ENCODE assay signal across 8 cellular contexts in the genomic region with DNA sequence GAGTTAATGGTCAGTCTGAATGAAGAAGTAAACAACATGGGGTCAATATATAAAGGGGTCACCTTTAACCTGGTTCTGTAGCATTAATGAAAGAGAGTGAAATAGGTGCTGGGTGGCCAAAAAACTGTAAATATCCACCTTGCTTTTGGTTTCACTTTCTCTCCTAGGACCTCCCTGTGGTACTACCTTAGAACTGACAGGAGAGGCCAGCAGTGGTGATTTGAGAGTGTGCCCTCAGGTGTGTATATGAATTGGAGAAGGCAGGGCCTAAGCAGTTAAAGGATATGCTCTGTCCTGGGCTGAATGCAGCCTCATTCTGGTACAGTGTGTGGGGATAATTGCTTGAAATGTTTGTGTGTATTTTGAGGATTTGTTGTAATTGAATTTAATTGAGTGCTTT.
A peak's percentile ranks its signal among the peaks of the same experiment; 100 is the strongest.
DNase-seq lines count a peak whose midpoint lies in the region; ATAC-seq and TF ChIP-seq lines count a peak whose summit lies in the region.

No MANE protein-coding gene starts in this region.

- H3K4me1 ChIP-seq in suprapubic skin (no peaks in the 10 kb centered on the region), adrenal gland (replicated peaks in 1 of 2) (no peaks in the 10 kb centered on the region), tibial nerve (peaks cover 0 to 15% (median 2%) of the 10 kb centered on the region in 4 donors)

- TF ChIP-seq POLR2A in suprapubic skin (IDR thresholded peaks at IDR 0.05) (no peak), adrenal gland (IDR thresholded peaks at IDR 0.05) (no peak), tibial nerve (IDR thresholded peaks at IDR 0.05) (no peak)

- no peaks in the 10 kb centered on the region for H3K36me3 ChIP-seq in suprapubic skin
- H3K36me3 ChIP-seq in adrenal gland (replicated peaks in 1 of 2): no peaks in the 10 kb centered on the region
- H3K36me3 ChIP-seq in tibial nerve: peaks cover 0 to 9% (median 0%) of the 10 kb centered on the region in 3 donors

- H3K9me3 ChIP-seq in suprapubic skin: no peaks in the 10 kb centered on the region
- H3K9me3 ChIP-seq in adrenal gland (replicated peaks in 1 of 3): no peaks in the 10 kb centered on the region
- H3K9me3 ChIP-seq in tibial nerve: no peaks in the 10 kb centered on the region

- peak overlapping the region; percentile 46 for H3K4me3 Mint-ChIP-seq in central memory CD8-positive, alpha-beta T cell
- no peak overlapping the region for H3K4me3 Mint-ChIP-seq in glutamatergic neuron (ENCODE audit: unreplicated experiment)

- H3K4me3 ChIP-seq in suprapubic skin: no peak overlapping the region
- no peak overlapping the region for H3K4me3 ChIP-seq in adrenal gland
- no peak overlapping the region for H3K4me3 ChIP-seq in tibial nerve

- peaks cover 2% of the 10 kb centered on the region for H3K36me3 Mint-ChIP-seq in central memory CD8-positive, alpha-beta T cell (ENCODE audit: insufficient read depth)
- no peaks in the 10 kb centered on the region for H3K36me3 Mint-ChIP-seq in glutamatergic neuron (ENCODE audit: unreplicated experiment)

- TF ChIP-seq CTCF in suprapubic skin (IDR thresholded peaks at IDR 0.05) (no peak), adrenal gland (IDR thresholded peaks at IDR 0.05) (no peak), glutamatergic neuron (IDR thresholded peaks at IDR 0.05; ENCODE audit: partially characterized antibody, unreplicated experiment) (no peak), tibial nerve (IDR thresholded peaks at IDR 0.05) (no peak)

- no peaks in the 10 kb centered on the region for H3K27me3 Mint-ChIP-seq in central memory CD8-positive, alpha-beta T cell
- no peaks in the 10 kb centered on the region for H3K27me3 Mint-ChIP-seq in glutamatergic neuron (ENCODE audit: unreplicated experiment)

- H3K27me3 ChIP-seq in suprapubic skin: no peaks in the 10 kb centered on the region
- H3K27me3 ChIP-seq in adrenal gland: no peaks in the 10 kb centered on the region
- no peaks in the 10 kb centered on the region for H3K27me3 ChIP-seq in tibial nerve

- DNase-seq in Daoy (ENCODE audit: low read depth) (peak; percentile 17), suprapubic skin (ENCODE audit: low spot score in 2 of 2) (no peak), adrenal gland (no peak), glutamatergic neuron (no peak), tibial nerve (ENCODE audit: low spot score in 2 of 2) (no peak)
- DNase-seq in central memory CD8-positive, alpha-beta T cell (ENCODE audit: low spot score in 2 of 2): no peak

- H3K9me3 Mint-ChIP-seq in central memory CD8-positive, alpha-beta T cell: no peaks in the 10 kb centered on the region
- no peaks in the 10 kb centered on the region for H3K9me3 Mint-ChIP-seq in glutamatergic neuron (ENCODE audit: unreplicated experiment)

- TF ChIP-seq EP300 in suprapubic skin (IDR thresholded peaks at IDR 0.05): no peak
- TF ChIP-seq EP300 in tibial nerve (IDR thresholded peaks at IDR 0.05): no peak

- peaks cover 22% of the 10 kb centered on the region for H3K4me1 Mint-ChIP-seq in central memory CD8-positive, alpha-beta T cell
- H3K4me1 Mint-ChIP-seq in glutamatergic neuron (ENCODE audit: low read depth, unreplicated experiment): peaks cover 3% of the 10 kb centered on the region

- intact Hi-C loops in adrenal gland (cut with DNase I): no loop called here

- H3K27ac ChIP-seq in suprapubic skin (no peak overlapping the region), adrenal gland (no peak overlapping the region), tibial nerve (no peak overlapping the region)

- peak overlapping the region; percentile 83 for H3K27ac Mint-ChIP-seq in central memory CD8-positive, alpha-beta T cell (ENCODE audit: low read depth)
- no peak overlapping the region for H3K27ac Mint-ChIP-seq in glutamatergic neuron (ENCODE audit: unreplicated experiment)

- ATAC-seq in GM19455 (IDR thresholded peaks at IDR 0.05; ENCODE audit: unreplicated experiment) (peak; percentile 67), HG03432 (IDR thresholded peaks at IDR 0.05; ENCODE audit: unreplicated experiment) (peak; percentile 64)
- ATAC-seq in central memory CD8-positive, alpha-beta T cell (replicated peaks; ENCODE audit: extremely low read depth, poor library complexity, severe bottlenecking): peak; percentile 65
